24 cellular contexts compared by ENCODE assay signal in the genomic region with DNA sequence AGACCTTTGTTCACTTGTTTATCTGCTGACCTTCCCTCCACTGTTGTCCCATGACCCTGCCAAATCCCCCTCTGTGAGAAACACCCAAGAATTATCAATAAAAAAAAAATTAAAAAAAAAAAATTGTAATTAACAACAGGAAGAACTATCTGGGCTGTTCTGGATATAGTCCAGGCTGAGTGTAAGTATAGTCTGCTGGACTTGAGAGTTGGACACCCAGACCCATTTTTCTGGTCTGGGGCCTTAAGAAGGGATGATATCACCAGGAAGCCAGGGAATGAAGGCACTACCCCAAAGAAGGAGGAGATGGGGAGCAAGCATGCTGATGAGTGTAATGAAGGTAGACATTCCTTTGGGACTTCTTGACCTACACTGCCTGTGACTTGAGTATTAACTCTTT.
"Had no signal": no experiment of that assay in that cellular context is flagged by ENCODE, and none has a peak within 500 bp of the region (broad histone marks: within the 10 kb centered on the region; RNA-seq: fewer than 3 reads in every experiment).

No MANE protein-coding gene starts in this region.

- H3K9me3 Mint-ChIP-seq: activated T-cell treated with anti-CD3 and anti-CD28 coated beads, Interleukin-2, amount 50 U/mL, for 4 hours; activated T-helper 2 cell treated with anti-CD3 and anti-CD28 coated beads, Interferon-gamma antibody, Interleukin-2, Interleukin-4, amounts not matched to agents 10 μg/mL and 5 μg/mL and 100 μg/mL, durations not matched to agents 14 hours and 24 hours and 36 hours; natural killer cell treated with Interleukin-12 subunit alpha and Interleukin-12 subunit beta and Interleukin-15 and Interleukin-18, amount 100 ng/mL, for 72 hours had no signal

- H3K36me3 ChIP-seq: adrenal gland, ascending aorta, brain microvascular endothelial cell, neutrophil, ovary, prostate gland, thoracic aorta had no signal

- H3K27me3 ChIP-seq: adrenal gland, ascending aorta, brain microvascular endothelial cell, neutrophil, ovary had no signal

- DNase-seq: activated CD4-positive, alpha-beta T cell treated with anti-CD3 and anti-CD28 coated beads, Interleukin-2, amount 50 U/mL, for 4 hours; activated CD8-positive, alpha-beta memory T cell treated with anti-CD3 and anti-CD28 coated beads for 24 hours; activated CD8-positive, alpha-beta memory T cell treated with anti-CD3 and anti-CD28 coated beads, Interleukin-2, amount 50 U/mL, for 48 hours; activated naive CD4-positive, alpha-beta T cell; activated T-cell treated with anti-CD3 and anti-CD28 coated beads, Interleukin-2, amount 50 U/mL, for 4 hours; adrenal gland; brain microvascular endothelial cell; caudate nucleus; dermis blood vessel endothelial cell; effector CD8-positive, alpha-beta T cell; erythroblast; foreskin melanocyte; hippocampal formation; ovary; stimulated activated CD4-positive, alpha-beta T cell treated with anti-CD3 and anti-CD28 coated beads, Interleukin-1b, Interleukin-23, amount 100 ng/mL, for 48 hours; T-helper 9 cell had no signal

- H3K4me3 ChIP-seq: adrenal gland, ascending aorta, ovary, prostate gland, thoracic aorta had no signal

- H3K27ac Mint-ChIP-seq: activated naive CD8-positive, alpha-beta T cell; activated T-helper 2 cell treated with anti-CD3 and anti-CD28 coated beads, Interferon-gamma antibody, Interleukin-2, Interleukin-4, amounts not matched to agents 10 μg/mL and 5 μg/mL and 100 μg/mL, durations not matched to agents 14 hours and 24 hours and 36 hours; natural killer cell treated with Interleukin-12 subunit alpha and Interleukin-12 subunit beta and Interleukin-15 and Interleukin-18, amount 100 ng/mL, for 72 hours; WTC11 had no signal

- H3K9me3 ChIP-seq: adrenal gland, ascending aorta, neutrophil, ovary, prostate gland, thoracic aorta had no signal

- H3K4me3 Mint-ChIP-seq: activated naive CD8-positive, alpha-beta T cell; activated T-cell treated with anti-CD3 and anti-CD28 coated beads, Interleukin-2, amount 50 U/mL, for 4 hours; natural killer cell treated with Interleukin-12 subunit alpha and Interleukin-12 subunit beta and Interleukin-15 and Interleukin-18, amount 100 ng/mL, for 72 hours; WTC11 had no signal

- ATAC-seq: activated T-cell treated with anti-CD3 and anti-CD28 coated beads, Interleukin-2, amount 50 U/mL, for 4 hours; natural killer cell treated with Interleukin-12 subunit alpha and Interleukin-12 subunit beta and Interleukin-15 and Interleukin-18, amount 100 ng/mL, for 72 hours; WTC11 had no signal

- H3K36me3 Mint-ChIP-seq: natural killer cell treated with Interleukin-12 subunit alpha and Interleukin-12 subunit beta and Interleukin-15 and Interleukin-18, amount 100 ng/mL, for 72 hours had no signal

- H3K27ac ChIP-seq: adrenal gland, ascending aorta, brain microvascular endothelial cell, neutrophil, ovary, thoracic aorta had no signal

- H3K27me3 Mint-ChIP-seq: activated naive CD8-positive, alpha-beta T cell; natural killer cell treated with Interleukin-12 subunit alpha and Interleukin-12 subunit beta and Interleukin-15 and Interleukin-18, amount 100 ng/mL, for 72 hours had no signal
